Comparison of ENCODE assay signal across 8 cellular contexts in the genomic region with DNA sequence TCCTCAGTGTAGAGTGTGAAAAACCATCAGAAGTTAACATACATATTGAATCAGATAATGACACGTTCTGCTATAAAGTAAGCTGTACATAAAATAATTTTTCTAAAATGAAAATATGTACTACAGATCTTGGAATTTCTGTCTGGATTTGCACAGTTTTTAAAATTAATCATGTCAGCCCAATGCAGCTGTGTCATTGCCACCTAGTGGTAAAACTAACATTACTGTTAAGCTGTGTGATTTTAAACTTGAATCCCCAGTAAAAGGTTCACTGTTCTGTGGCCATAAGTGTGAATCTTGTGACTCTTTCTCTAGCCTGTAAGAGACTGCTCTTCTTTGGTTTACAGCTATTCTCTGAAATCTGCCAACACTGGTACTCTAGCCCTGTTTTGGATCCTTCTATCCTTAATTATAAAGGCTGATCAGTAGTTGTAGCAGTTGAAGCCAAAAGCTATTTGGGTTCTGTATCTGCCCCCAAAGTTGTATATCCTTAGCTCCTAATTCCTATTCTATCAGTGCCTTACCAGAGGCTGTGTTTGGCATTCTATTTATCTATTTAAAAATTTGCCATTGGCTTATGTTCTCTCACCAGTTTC. TPM values are rescaled to one million over a fixed set of nuclear protein-coding genes. Genes with fewer than 3 reads are reported as not detected.
A peak's percentile ranks its signal among the peaks of the same experiment; 100 is the strongest.
DNase-seq lines count a peak whose midpoint lies in the region; ATAC-seq and TF ChIP-seq lines count a peak whose summit lies in the region.

No MANE protein-coding gene starts in this region.

- H3K4me3 ChIP-seq in right atrium auricular region (no peak overlapping the region), astrocyte of the spinal cord (ENCODE audit: low read depth, low read length) (no peak overlapping the region)
- H3K4me3 ChIP-seq in effector memory CD4-positive, alpha-beta T cell (ENCODE audit: insufficient read depth, low read depth, low read length, poor library complexity, severe bottlenecking): no peak overlapping the region

- peaks cover 0 to 11% of the 10 kb centered on the region in 2 donors for H3K4me1 ChIP-seq in right atrium auricular region
- H3K4me1 ChIP-seq in effector memory CD4-positive, alpha-beta T cell (ENCODE audit: control insufficient read depth, insufficient read depth, low read length, poor library complexity, severe bottlenecking): peaks cover 7% of the 10 kb centered on the region

- no peaks in the 10 kb centered on the region for H3K36me3 ChIP-seq in right atrium auricular region
- no peaks in the 10 kb centered on the region for H3K36me3 ChIP-seq in effector memory CD4-positive, alpha-beta T cell (ENCODE audit: control insufficient read depth, insufficient read depth, low read length)

- ATAC-seq in left cardiac atrium: no peak
- no peak for ATAC-seq in GM21576 (IDR thresholded peaks at IDR 0.05; ENCODE audit: unreplicated experiment)

- H3K27me3 ChIP-seq in right atrium auricular region: no peaks in the 10 kb centered on the region
- no peaks in the 10 kb centered on the region for H3K27me3 ChIP-seq in effector memory CD4-positive, alpha-beta T cell (replicated peaks; ENCODE audit: control insufficient read depth, insufficient read depth, low read length, poor library complexity, severe bottlenecking)

- in situ Hi-C loops in astrocyte of the spinal cord (cut with HindIII; ENCODE audit: low sequenced_read_pairs): loop anchor here (25.0 kb wide), 1 partner anchor 557 kb away; no protein-coding TSS in a partner anchor

- intact Hi-C loops in left cardiac atrium (cut with DNase I): loop anchor here in 1 of 2 donors (5.0 to 10.0 kb wide), 2 partner anchors 557 to 1329 kb away; partner anchors contain the start of gene SRSF8

- TF ChIP-seq CTCF in right atrium auricular region (IDR thresholded peaks at IDR 0.05) (peak; percentile 64 to 78), astrocyte of the spinal cord (IDR thresholded peaks at IDR 0.05; ENCODE audit: low read depth, low read length) (peak; percentile 66)

- DNase-seq in right atrium auricular region (ENCODE audit: low spot score) (no peak), left cardiac atrium (no peak), NCI-H1092 (lab: John Stamatoyannopoulos, UW) (peak; percentile 1), astrocyte of the spinal cord (ENCODE audit: low read depth, low spot score) (peak; percentile 61), left kidney (ENCODE audit: low read depth, low spot score) (peak; percentile 53), GM19240 (ENCODE audit: insufficient read length, low spot score) (no peak)
- DNase-seq in effector memory CD4-positive, alpha-beta T cell: no peak

- H3K27ac ChIP-seq in right atrium auricular region: no peak overlapping the region
- no peak overlapping the region for H3K27ac ChIP-seq in effector memory CD4-positive, alpha-beta T cell (ENCODE audit: insufficient read depth, low read length, poor library complexity, severe bottlenecking)

- no peaks in the 10 kb centered on the region for H3K9me3 ChIP-seq in right atrium auricular region
- H3K9me3 ChIP-seq in effector memory CD4-positive, alpha-beta T cell (ENCODE audit: control insufficient read depth, low read length): no peaks in the 10 kb centered on the region

RNA-seq across cellular contexts. Expression of gene JRKL, which starts 4.0 kb away (rescaled TPM):
- total RNA-seq in right atrium auricular region (1 to 10 TPM; 4.2 to 4.8 TPM), left cardiac atrium (1 to 10 TPM; 7.0 to 7.3 TPM)

RNA-seq across cellular contexts. Expression of gene CCDC82, which starts 4.1 kb away (rescaled TPM):
- total RNA-seq in right atrium auricular region (10 to 100 TPM in 1 of 2 donors, 1 to 10 TPM in 1; 9.6 to 11.9 TPM), left cardiac atrium (10 to 100 TPM; 17.4 to 18.0 TPM)

RNA-seq across cellular contexts. Expression of gene MAML2, which starts 50.9 kb away (rescaled TPM):
- total RNA-seq in right atrium auricular region (10 to 100 TPM in 1 of 2 donors, 1 to 10 TPM in 1; 7.6 to 16.6 TPM), left cardiac atrium (1 to 10 TPM; 6.8 to 9.3 TPM)

Comparison
In these comparisons a context has a peak if more than half of its experiments do, and no peak if none do; other contexts are left out.
1. DNase-seq: peak in NCI-H1092 (single experiment), astrocyte of the spinal cord (single experiment) and left kidney (single experiment); none in right atrium auricular region (single experiment), left cardiac atrium (single experiment), GM19240 (single experiment) and effector memory CD4-positive, alpha-beta T cell (0 of 3).